Comparison of ENCODE assay signal across 33 cellular contexts in the genomic region with DNA sequence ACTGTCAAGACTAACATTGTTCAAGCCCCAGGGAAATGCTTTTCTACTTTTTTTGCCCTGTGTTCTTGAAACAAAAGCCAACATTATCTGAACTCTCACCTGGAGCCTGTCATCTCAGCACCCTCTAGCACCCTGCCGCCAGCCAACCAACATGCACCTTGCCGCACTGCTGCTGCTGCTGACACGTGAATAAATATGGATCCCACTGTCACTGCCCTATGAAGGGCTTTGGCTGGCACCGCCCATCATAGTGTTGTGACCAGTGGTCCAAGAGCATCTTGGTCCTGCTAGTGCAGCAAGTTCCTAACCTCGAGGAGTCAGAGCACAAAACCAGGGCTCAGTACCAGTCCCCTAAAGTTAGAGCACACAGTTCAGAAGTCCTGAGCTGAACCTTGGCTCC. TPM values are rescaled to one million over a fixed set of nuclear protein-coding genes. Genes with fewer than 3 reads are reported as not detected.
"Had no signal": no experiment of that assay in that cellular context is flagged by ENCODE, and none has a peak within 500 bp of the region (broad histone marks: within the 10 kb centered on the region; RNA-seq: fewer than 3 reads in every experiment).

No MANE protein-coding gene starts in this region.

- ATAC-seq: activated naive CD4-positive, alpha-beta T cell treated with anti-CD3 and anti-CD28 coated beads, Interleukin-2, amount 50 U/mL, for 72 hours; activated naive CD8-positive, alpha-beta T cell treated with anti-CD3 and anti-CD28 coated beads, Interleukin-2, amount 50 U/mL, for 24 hours; activated T-cell treated with anti-CD3 and anti-CD28 coated beads, Interleukin-2, amount 50 U/mL, for 4 hours; activated T-cell treated with anti-CD3 and anti-CD28 coated beads, Interleukin-2, amount 50 U/mL, for 72 hours; activated T-helper 17 cell treated with anti-CD3 and anti-CD28 coated beads, Interleukin-2, amount 50 U/mL, for 72 hours; body of pancreas had no signal

- DNase-seq: activated effector memory CD4-positive, alpha-beta T cell treated with anti-CD3 and anti-CD28 coated beads, Interleukin-2, amount 50 U/mL, for 16 hours; activated effector memory CD4-positive, alpha-beta T cell treated with Interleukin-2 at 50 U/mL for 16 hours; activated gamma-delta T cell; activated gamma-delta T cell treated with Interleukin-2 at 50 U/mL for 16 hours; activated naive CD4-positive, alpha-beta T cell; activated naive CD4-positive, alpha-beta T cell treated with anti-CD3 and anti-CD28 coated beads for 36 hours; activated naive CD4-positive, alpha-beta T cell treated with anti-CD3 and anti-CD28 coated beads, Interleukin-2, amount 10 ng/mL, durations not matched to agents 7 days and 5 days; activated naive CD4-positive, alpha-beta T cell treated with anti-CD3 and anti-CD28 coated beads, Interleukin-2, amount 50 U/mL, for 16 hours; activated naive CD4-positive, alpha-beta T cell treated with Interleukin-2 at 50 U/mL for 16 hours; activated naive CD8-positive, alpha-beta T cell treated with anti-CD3 and anti-CD28 coated beads for 36 hours; activated naive CD8-positive, alpha-beta T cell treated with anti-CD3 and anti-CD28 coated beads, Interleukin-2, amount 10 ng/mL, durations not matched to agents 7 days and 5 days; activated naive CD8-positive, alpha-beta T cell treated with anti-CD3 and anti-CD28 coated beads, Interleukin-2, amount 50 U/mL, for 24 hours; activated T-cell treated with anti-CD3 and anti-CD28 coated beads for 4 hours; activated T-cell treated with anti-CD3 and anti-CD28 coated beads, Interleukin-2, amount 50 U/mL, for 1 hour; activated T-cell treated with anti-CD3 and anti-CD28 coated beads, Interleukin-2, amount 50 U/mL, for 24 hours; activated T-cell treated with anti-CD3 and anti-CD28 coated beads, Interleukin-2, amount 50 U/mL, for 4 hours; activated T-cell treated with anti-CD3 and anti-CD28 coated beads, Interleukin-2, amount 50 U/mL, for 48 hours; activated T-cell treated with anti-CD3 and anti-CD28 coated beads, Interleukin-2, amount 50 U/mL, for 72 hours; adrenal gland; amniotic stem cell; amygdala; anterior cingulate cortex; aorta; body of pancreas; brain microvascular endothelial cell; caudate nucleus; central memory CD4-positive, alpha-beta T cell; cerebellar nuclear complex had no signal

- H3K27ac ChIP-seq: adrenal gland, ascending aorta, body of pancreas, brain microvascular endothelial cell, breast epithelium, cardiac muscle cell had no signal

- H3K27me3 ChIP-seq: adrenal gland, ascending aorta, body of pancreas, brain microvascular endothelial cell, breast epithelium, cardiac muscle cell had no signal

- H3K4me3 ChIP-seq: adrenal gland, ascending aorta, body of pancreas, breast epithelium, cardiac muscle cell had no signal

- H3K9me3 ChIP-seq: adrenal gland had no signal

- H3K4me1 ChIP-seq: adrenal gland, body of pancreas, breast epithelium had no signal

- H3K36me3 ChIP-seq: adrenal gland, ascending aorta, brain microvascular endothelial cell, breast epithelium, cardiac muscle cell had no signal

RNA-seq across cellular contexts. Expression of a gene that starts 41.6 kb away (rescaled TPM):
- total RNA-seq: ascending aorta, body of pancreas had no signal
